ENCODE assay signal across 1 cellular context in the genomic region with DNA sequence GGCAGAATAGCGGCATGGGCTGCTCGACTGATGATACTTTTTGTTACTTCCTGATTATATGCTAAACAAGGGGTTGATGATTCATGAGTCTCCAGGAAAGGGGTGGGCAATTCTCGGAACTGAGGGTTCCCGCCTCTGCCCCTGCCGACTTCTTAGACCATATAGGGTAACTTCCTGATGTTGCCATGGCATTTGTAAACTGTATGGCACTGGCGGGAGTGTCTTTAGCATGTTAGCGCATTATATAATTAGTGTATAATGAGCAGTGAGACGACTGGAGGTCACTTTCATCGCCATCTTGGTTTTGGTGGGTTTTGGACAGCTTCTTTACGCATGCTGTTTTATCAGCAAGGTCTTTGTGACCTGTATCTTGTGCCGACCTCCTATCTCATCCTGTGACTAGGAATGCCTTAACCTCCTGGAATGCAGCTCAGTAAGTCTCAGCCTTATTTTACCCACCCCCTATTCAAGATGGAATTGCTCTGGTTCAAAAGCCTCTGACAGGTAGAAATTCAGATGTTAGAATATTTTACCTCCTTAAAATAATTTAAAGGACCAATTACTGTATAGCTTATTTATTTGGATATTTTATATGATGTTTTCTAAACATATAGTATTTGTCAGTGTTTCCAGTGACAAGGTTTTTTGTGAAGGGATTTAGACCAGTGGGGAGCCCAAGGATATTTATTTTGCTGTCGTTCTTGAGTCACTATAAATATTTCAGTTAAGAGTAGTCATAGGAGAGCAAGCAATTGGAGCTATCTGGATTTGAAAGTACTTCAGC.
A peak's percentile ranks its signal among the peaks of the same experiment; 100 is the strongest.
TF ChIP-seq lines count a peak whose summit lies in the region.

No MANE protein-coding gene starts in this region.

TF ChIP-seq in K562, 482 proteins besides CTCF, POLR2A, EP300 and RAD21 (continued from another document and continues in another):
- TF ChIP-seq, protein P1, sequence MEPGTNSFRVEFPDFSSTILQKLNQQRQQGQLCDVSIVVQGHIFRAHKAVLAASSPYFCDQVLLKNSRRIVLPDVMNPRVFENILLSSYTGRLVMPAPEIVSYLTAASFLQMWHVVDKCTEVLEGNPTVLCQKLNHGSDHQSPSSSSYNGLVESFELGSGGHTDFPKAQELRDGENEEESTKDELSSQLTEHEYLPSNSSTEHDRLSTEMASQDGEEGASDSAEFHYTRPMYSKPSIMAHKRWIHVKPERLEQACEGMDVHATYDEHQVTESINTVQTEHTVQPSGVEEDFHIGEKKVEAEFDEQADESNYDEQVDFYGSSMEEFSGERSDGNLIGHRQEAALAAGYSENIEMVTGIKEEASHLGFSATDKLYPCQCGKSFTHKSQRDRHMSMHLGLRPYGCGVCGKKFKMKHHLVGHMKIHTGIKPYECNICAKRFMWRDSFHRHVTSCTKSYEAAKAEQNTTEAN (CRISPR knock-in tag; IDR thresholded peaks at IDR 0.05) = peak; percentile 27; the same call in 1 of the 2 replicates
- TF ChIP-seq MTF1 (CRISPR knock-in tag; IDR thresholded peaks at IDR 0.05; ENCODE audit: borderline replicate concordance) (peak; percentile 50; the same call in 1 of the 2 replicates), CHCHD3 (CRISPR knock-in tag; IDR thresholded peaks at IDR 0.05) (peak; percentile 81; the same call in 1 of the 2 replicates), SMARCA4 (IDR thresholded peaks at IDR 0.05) (peak; percentile 83), XRCC5 (IDR thresholded peaks at IDR 0.05; ENCODE audit: low read depth, low read length) (peak; percentile 51; the same call in 1 of the 2 replicates), HNRNPK (IDR thresholded peaks at IDR 0.05; ENCODE audit: low read depth, low read length, poor library complexity, severe bottlenecking) (no peak), MXI1 (IDR thresholded peaks at IDR 0.05; ENCODE audit: low read depth, low read length) (peak; percentile 98), ESRRB (CRISPR knock-in tag; IDR thresholded peaks at IDR 0.05; ENCODE audit: borderline replicate concordance) (peak; percentile 79), KDM5B (IDR thresholded peaks at IDR 0.05; ENCODE audit: insufficient replicate concordance, low read depth, low read length) (peak; percentile 63), CBFA2T2 (conservative IDR thresholded peaks at IDR 0.05) (no peak), CSDE1 (IDR thresholded peaks at IDR 0.05) (peak in 1 of 2 experiments; percentile 94; a peak in 2 of 4 replicates), NEUROD1 (IDR thresholded peaks at IDR 0.05; ENCODE audit: borderline replicate concordance, low read depth, low read length, partially characterized antibody) (peak; percentile 92), RB1 (IDR thresholded peaks at IDR 0.05; ENCODE audit: low read depth) (peak; percentile 90; the same call in 1 of the 2 replicates), TAF1 (IDR thresholded peaks at IDR 0.05; ENCODE audit: control insufficient read depth, extremely low read depth, insufficient read depth, low read length, severe bottlenecking) (peak; percentile 90), HDAC3 (IDR thresholded peaks at IDR 0.05; ENCODE audit: borderline replicate concordance, partially characterized antibody) (peak; percentile 75), PML (IDR thresholded peaks at IDR 0.05; ENCODE audit: low read length) (peak; percentile 72), ZNF766 (CRISPR knock-in tag; conservative IDR thresholded peaks at IDR 0.05) (peak; percentile 87), ATF1 (CRISPR knock-in tag; IDR thresholded peaks at IDR 0.05) (no peak), ATF1 (tag; IDR thresholded peaks at IDR 0.05) (peak; percentile 92), MYC (IDR thresholded peaks at IDR 0.05; ENCODE audit: low read depth, low read length) (peak; percentile 84), MYC (CRISPR knock-in tag; IDR thresholded peaks at IDR 0.05; ENCODE audit: borderline replicate concordance, low read depth) (peak; percentile 73; the same call in 1 of the 2 replicates), ZC3H11A (IDR thresholded peaks at IDR 0.05; ENCODE audit: low read depth, low read length) (0 out of 2 replicates have a peak, but pooled peaks have one; percentile 16), NR1H2 (CRISPR knock-in tag; IDR thresholded peaks at IDR 0.05) (0 out of 2 replicates have a peak, but pooled peaks have one; percentile 91), MEF2D (tag; conservative IDR thresholded peaks at IDR 0.05; ENCODE audit: low read depth) (peak; percentile 91), POLR2AphosphoS5 (IDR thresholded peaks at IDR 0.05; ENCODE audit: control insufficient read depth, insufficient read depth, low read depth, low read length) (peak; percentile 95), ZNF551 (CRISPR knock-in tag; IDR thresholded peaks at IDR 0.05) (peak; percentile 35; the same call in 1 of the 2 replicates), ETV5 (CRISPR knock-in tag; IDR thresholded peaks at IDR 0.05; ENCODE audit: low read depth) (peak; percentile 79), GATAD2A (IDR thresholded peaks at IDR 0.05) (no peak)
- TF ChIP-seq, protein P2, sequence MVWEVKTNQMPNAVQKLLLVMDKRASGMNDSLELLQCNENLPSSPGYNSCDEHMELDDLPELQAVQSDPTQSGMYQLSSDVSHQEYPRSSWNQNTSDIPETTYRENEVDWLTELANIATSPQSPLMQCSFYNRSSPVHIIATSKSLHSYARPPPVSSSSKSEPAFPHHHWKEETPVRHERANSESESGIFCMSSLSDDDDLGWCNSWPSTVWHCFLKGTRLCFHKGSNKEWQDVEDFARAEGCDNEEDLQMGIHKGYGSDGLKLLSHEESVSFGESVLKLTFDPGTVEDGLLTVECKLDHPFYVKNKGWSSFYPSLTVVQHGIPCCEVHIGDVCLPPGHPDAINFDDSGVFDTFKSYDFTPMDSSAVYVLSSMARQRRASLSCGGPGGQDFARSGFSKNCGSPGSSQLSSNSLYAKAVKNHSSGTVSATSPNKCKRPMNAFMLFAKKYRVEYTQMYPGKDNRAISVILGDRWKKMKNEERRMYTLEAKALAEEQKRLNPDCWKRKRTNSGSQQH (CRISPR knock-in tag; IDR thresholded peaks at IDR 0.05) = peak; percentile 83
- TF ChIP-seq, protein P3, sequence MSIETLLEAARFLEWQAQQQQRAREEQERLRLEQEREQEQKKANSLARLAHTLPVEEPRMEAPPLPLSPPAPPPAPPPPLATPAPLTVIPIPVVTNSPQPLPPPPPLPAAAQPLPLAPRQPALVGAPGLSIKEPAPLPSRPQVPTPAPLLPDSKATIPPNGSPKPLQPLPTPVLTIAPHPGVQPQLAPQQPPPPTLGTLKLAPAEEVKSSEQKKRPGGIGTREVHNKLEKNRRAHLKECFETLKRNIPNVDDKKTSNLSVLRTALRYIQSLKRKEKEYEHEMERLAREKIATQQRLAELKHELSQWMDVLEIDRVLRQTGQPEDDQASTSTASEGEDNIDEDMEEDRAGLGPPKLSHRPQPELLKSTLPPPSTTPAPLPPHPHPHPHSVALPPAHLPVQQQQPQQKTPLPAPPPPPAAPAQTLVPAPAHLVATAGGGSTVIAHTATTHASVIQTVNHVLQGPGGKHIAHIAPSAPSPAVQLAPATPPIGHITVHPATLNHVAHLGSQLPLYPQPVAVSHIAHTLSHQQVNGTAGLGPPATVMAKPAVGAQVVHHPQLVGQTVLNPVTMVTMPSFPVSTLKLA (conservative IDR thresholded peaks at IDR 0.05) = peak; percentile 81 to 94
- TF ChIP-seq, protein P4, sequence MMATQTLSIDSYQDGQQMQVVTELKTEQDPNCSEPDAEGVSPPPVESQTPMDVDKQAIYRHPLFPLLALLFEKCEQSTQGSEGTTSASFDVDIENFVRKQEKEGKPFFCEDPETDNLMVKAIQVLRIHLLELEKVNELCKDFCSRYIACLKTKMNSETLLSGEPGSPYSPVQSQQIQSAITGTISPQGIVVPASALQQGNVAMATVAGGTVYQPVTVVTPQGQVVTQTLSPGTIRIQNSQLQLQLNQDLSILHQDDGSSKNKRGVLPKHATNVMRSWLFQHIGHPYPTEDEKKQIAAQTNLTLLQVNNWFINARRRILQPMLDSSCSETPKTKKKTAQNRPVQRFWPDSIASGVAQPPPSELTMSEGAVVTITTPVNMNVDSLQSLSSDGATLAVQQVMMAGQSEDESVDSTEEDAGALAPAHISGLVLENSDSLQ (IDR thresholded peaks at IDR 0.05) = peak; percentile 78
- TF ChIP-seq, protein P5, sequence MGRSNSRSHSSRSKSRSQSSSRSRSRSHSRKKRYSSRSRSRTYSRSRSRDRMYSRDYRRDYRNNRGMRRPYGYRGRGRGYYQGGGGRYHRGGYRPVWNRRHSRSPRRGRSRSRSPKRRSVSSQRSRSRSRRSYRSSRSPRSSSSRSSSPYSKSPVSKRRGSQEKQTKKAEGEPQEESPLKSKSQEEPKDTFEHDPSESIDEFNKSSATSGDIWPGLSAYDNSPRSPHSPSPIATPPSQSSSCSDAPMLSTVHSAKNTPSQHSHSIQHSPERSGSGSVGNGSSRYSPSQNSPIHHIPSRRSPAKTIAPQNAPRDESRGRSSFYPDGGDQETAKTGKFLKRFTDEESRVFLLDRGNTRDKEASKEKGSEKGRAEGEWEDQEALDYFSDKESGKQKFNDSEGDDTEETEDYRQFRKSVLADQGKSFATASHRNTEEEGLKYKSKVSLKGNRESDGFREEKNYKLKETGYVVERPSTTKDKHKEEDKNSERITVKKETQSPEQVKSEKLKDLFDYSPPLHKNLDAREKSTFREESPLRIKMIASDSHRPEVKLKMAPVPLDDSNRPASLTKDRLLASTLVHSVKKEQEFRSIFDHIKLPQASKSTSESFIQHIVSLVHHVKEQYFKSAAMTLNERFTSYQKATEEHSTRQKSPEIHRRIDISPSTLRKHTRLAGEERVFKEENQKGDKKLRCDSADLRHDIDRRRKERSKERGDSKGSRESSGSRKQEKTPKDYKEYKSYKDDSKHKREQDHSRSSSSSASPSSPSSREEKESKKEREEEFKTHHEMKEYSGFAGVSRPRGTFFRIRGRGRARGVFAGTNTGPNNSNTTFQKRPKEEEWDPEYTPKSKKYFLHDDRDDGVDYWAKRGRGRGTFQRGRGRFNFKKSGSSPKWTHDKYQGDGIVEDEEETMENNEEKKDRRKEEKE (IDR thresholded peaks at IDR 0.05; ENCODE audit: borderline replicate concordance in 1 of 2, control insufficient read depth in 1 of 2, low read depth in 2 of 2, low read length in 1 of 2) = no peak
- TF ChIP-seq, protein P6, sequence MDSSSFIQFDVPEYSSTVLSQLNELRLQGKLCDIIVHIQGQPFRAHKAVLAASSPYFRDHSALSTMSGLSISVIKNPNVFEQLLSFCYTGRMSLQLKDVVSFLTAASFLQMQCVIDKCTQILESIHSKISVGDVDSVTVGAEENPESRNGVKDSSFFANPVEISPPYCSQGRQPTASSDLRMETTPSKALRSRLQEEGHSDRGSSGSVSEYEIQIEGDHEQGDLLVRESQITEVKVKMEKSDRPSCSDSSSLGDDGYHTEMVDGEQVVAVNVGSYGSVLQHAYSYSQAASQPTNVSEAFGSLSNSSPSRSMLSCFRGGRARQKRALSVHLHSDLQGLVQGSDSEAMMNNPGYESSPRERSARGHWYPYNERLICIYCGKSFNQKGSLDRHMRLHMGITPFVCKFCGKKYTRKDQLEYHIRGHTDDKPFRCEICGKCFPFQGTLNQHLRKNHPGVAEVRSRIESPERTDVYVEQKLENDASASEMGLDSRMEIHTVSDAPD (CRISPR knock-in tag; IDR thresholded peaks at IDR 0.05) = peak; percentile 82
- TF ChIP-seq, protein P7, sequence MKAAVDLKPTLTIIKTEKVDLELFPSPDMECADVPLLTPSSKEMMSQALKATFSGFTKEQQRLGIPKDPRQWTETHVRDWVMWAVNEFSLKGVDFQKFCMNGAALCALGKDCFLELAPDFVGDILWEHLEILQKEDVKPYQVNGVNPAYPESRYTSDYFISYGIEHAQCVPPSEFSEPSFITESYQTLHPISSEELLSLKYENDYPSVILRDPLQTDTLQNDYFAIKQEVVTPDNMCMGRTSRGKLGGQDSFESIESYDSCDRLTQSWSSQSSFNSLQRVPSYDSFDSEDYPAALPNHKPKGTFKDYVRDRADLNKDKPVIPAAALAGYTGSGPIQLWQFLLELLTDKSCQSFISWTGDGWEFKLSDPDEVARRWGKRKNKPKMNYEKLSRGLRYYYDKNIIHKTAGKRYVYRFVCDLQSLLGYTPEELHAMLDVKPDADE (conservative IDR thresholded peaks at IDR 0.05; ENCODE audit: control insufficient read depth, low read depth, low read length) = no peak
- TF ChIP-seq, protein P8, sequence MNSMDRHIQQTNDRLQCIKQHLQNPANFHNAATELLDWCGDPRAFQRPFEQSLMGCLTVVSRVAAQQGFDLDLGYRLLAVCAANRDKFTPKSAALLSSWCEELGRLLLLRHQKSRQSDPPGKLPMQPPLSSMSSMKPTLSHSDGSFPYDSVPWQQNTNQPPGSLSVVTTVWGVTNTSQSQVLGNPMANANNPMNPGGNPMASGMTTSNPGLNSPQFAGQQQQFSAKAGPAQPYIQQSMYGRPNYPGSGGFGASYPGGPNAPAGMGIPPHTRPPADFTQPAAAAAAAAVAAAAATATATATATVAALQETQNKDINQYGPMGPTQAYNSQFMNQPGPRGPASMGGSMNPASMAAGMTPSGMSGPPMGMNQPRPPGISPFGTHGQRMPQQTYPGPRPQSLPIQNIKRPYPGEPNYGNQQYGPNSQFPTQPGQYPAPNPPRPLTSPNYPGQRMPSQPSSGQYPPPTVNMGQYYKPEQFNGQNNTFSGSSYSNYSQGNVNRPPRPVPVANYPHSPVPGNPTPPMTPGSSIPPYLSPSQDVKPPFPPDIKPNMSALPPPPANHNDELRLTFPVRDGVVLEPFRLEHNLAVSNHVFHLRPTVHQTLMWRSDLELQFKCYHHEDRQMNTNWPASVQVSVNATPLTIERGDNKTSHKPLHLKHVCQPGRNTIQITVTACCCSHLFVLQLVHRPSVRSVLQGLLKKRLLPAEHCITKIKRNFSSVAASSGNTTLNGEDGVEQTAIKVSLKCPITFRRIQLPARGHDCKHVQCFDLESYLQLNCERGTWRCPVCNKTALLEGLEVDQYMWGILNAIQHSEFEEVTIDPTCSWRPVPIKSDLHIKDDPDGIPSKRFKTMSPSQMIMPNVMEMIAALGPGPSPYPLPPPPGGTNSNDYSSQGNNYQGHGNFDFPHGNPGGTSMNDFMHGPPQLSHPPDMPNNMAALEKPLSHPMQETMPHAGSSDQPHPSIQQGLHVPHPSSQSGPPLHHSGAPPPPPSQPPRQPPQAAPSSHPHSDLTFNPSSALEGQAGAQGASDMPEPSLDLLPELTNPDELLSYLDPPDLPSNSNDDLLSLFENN (IDR thresholded peaks at IDR 0.05; ENCODE audit: low read depth in 2 of 2, low read length in 2 of 2) = 0 out of 4 replicates have a peak, but pooled peaks of 1 of the 2 experiments have one; percentile 51
- TF ChIP-seq, protein P9, sequence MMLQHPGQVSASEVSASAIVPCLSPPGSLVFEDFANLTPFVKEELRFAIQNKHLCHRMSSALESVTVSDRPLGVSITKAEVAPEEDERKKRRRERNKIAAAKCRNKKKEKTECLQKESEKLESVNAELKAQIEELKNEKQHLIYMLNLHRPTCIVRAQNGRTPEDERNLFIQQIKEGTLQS (IDR thresholded peaks at IDR 0.05) = peak; percentile 98
- TF ChIP-seq, protein P9 (CRISPR knock-in tag; conservative IDR thresholded peaks at IDR 0.05) = peak; percentile 94
- TF ChIP-seq, protein P10, sequence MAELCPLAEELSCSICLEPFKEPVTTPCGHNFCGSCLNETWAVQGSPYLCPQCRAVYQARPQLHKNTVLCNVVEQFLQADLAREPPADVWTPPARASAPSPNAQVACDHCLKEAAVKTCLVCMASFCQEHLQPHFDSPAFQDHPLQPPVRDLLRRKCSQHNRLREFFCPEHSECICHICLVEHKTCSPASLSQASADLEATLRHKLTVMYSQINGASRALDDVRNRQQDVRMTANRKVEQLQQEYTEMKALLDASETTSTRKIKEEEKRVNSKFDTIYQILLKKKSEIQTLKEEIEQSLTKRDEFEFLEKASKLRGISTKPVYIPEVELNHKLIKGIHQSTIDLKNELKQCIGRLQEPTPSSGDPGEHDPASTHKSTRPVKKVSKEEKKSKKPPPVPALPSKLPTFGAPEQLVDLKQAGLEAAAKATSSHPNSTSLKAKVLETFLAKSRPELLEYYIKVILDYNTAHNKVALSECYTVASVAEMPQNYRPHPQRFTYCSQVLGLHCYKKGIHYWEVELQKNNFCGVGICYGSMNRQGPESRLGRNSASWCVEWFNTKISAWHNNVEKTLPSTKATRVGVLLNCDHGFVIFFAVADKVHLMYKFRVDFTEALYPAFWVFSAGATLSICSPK (IDR thresholded peaks at IDR 0.05; ENCODE audit: borderline replicate concordance) = no peak
